8 cellular contexts compared by ENCODE assay signal in the genomic region with DNA sequence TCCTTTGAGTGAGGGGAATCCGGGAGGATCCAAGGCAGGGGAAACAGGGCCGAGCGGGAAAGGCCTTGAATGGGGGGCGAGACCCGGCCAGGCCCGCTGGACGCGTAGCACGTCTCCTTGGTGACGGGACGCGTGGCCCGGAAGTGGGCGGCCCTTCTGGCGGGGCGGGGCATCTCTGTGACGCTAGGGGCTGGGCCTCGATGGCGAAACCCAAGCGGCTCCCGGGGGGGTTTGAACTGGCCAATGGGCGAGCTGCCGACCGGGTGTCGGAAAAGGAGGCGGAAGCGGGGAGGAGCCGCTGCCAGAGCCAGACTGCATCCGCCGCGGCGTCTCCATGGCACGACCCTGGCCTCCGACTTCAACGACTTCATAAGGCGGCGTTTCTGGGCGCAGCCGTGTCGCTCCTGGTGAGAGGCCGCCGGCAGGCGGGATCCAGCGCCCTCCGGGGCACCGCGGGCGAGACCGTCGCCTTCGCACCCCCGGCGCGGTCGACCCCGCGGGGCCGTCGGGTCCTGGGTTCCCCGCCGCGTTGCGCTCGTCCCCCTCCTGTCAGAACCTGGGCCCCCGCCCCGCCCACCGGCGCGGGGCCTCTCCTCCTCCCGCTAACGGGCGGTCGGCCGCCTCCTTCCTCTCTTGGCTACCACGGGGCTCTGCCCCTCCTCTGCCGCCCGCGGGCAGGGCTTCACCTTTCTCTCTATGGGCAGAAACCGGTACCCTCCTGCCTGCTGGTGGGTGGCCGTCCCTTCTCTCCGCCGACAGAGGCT. TPM values are rescaled to one million over a fixed set of nuclear protein-coding genes. Genes with fewer than 3 reads are reported as not detected.
DNase-seq lines count a peak whose midpoint lies in the region; ATAC-seq and TF ChIP-seq lines count a peak whose summit lies in the region.

A gene (plus strand): TSS at position 158 of the 764 bp plus-strand sequence. CDS start 86 bp downstream, at position 244.

- H3K9ac ChIP-seq in mucosa of stomach (ENCODE audit: low read length), result peak within 1 kb of the TSS; percentile 64

- DNase-seq in DMS53 treated with DMSO at 0.1 percent for 48 hours (lab: John Stamatoyannopoulos, UW; ENCODE audit: unreplicated experiment), result peak; percentile 97
- peak; percentile 90 for DNase-seq in KG1 (lab: John Stamatoyannopoulos, UW)
- peak; percentile 98 for DNase-seq in activated T-cell treated with anti-CD3 and anti-CD28 coated beads, Interleukin-2, amount 50 U/mL, for 1 hour
- DNase-seq in erythroblast (lab: John Stamatoyannopoulos, UW), result peak; percentile 97 to 98
- peak; percentile 99 for DNase-seq in stimulated activated CD8-positive, alpha-beta memory T cell treated with anti-CD3 and anti-CD28 coated beads, Interleukin-4, amount 100 ng/mL, for 48 hours

- H3K4me3 ChIP-seq in mucosa of stomach (ENCODE audit: low read length), result peak within 1 kb of the TSS; percentile 87

- H3K36me3 ChIP-seq in mucosa of stomach (ENCODE audit: control insufficient read depth, insufficient read depth, low read length), result no peaks in the 10 kb centered on the region

- no peaks in the 10 kb centered on the region for H3K9me3 ChIP-seq in mucosa of stomach (ENCODE audit: control insufficient read depth, low read length)

- H3K27me3 ChIP-seq in mucosa of stomach (ENCODE audit: control insufficient read depth, insufficient read depth, low read length), result no peaks in the 10 kb centered on the region

- ATAC-seq in GM21723 (IDR thresholded peaks at IDR 0.05; ENCODE audit: unreplicated experiment), result peak; percentile 78

- peak; percentile 84 for TF ChIP-seq POLR2A in erythroblast (IDR thresholded peaks at IDR 0.05; ENCODE audit: low read length)

- peaks cover 4% of the 10 kb centered on the region for H3K4me1 ChIP-seq in mucosa of stomach (ENCODE audit: control insufficient read depth, insufficient read depth, low read length)

TF ChIP-seq in PFSK-1, 5 proteins besides CTCF, POLR2A, EP300 and RAD21:
- TF ChIP-seq TAF1 (IDR thresholded peaks at IDR 0.05; ENCODE audit: borderline replicate concordance, insufficient read depth, low read length) (peak; percentile 75; the same call in 1 of the 2 replicates), POLR2AphosphoS5 (IDR thresholded peaks at IDR 0.05; ENCODE audit: low read depth, low read length) (peak; percentile 76), SIN3A (IDR thresholded peaks at IDR 0.05; ENCODE audit: borderline replicate concordance, insufficient read depth, low read length) (peak; percentile 79; the same call in 1 of the 2 replicates), FOXP2 (optimal IDR thresholded peaks at IDR 0.05; ENCODE audit: borderline replicate concordance, extremely low read depth, extremely low read length, insufficient read depth) (peak; percentile 84)
- TF ChIP-seq, protein P1, sequence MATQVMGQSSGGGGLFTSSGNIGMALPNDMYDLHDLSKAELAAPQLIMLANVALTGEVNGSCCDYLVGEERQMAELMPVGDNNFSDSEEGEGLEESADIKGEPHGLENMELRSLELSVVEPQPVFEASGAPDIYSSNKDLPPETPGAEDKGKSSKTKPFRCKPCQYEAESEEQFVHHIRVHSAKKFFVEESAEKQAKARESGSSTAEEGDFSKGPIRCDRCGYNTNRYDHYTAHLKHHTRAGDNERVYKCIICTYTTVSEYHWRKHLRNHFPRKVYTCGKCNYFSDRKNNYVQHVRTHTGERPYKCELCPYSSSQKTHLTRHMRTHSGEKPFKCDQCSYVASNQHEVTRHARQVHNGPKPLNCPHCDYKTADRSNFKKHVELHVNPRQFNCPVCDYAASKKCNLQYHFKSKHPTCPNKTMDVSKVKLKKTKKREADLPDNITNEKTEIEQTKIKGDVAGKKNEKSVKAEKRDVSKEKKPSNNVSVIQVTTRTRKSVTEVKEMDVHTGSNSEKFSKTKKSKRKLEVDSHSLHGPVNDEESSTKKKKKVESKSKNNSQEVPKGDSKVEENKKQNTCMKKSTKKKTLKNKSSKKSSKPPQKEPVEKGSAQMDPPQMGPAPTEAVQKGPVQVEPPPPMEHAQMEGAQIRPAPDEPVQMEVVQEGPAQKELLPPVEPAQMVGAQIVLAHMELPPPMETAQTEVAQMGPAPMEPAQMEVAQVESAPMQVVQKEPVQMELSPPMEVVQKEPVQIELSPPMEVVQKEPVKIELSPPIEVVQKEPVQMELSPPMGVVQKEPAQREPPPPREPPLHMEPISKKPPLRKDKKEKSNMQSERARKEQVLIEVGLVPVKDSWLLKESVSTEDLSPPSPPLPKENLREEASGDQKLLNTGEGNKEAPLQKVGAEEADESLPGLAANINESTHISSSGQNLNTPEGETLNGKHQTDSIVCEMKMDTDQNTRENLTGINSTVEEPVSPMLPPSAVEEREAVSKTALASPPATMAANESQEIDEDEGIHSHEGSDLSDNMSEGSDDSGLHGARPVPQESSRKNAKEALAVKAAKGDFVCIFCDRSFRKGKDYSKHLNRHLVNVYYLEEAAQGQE (IDR thresholded peaks at IDR 0.05; ENCODE audit: insufficient read depth in 1 of 2, low read depth in 2 of 2, low read length in 2 of 2), result no peak

RNA-seq across cellular contexts. Expression of the gene that starts here (rescaled TPM):
- 51.8 TPM for polyA plus RNA-seq in PFSK-1 (2012; ENCODE audit: insufficient read length, low read depth)

Comparison
In these comparisons a context has a peak if more than half of its experiments do, and no peak if none do; other contexts are left out.
1. Peak in every context shown above with its lines: DNase-seq, ATAC-seq and H3K4me3 ChIP-seq.